9 cellular contexts compared by ENCODE assay signal in the genomic region with DNA sequence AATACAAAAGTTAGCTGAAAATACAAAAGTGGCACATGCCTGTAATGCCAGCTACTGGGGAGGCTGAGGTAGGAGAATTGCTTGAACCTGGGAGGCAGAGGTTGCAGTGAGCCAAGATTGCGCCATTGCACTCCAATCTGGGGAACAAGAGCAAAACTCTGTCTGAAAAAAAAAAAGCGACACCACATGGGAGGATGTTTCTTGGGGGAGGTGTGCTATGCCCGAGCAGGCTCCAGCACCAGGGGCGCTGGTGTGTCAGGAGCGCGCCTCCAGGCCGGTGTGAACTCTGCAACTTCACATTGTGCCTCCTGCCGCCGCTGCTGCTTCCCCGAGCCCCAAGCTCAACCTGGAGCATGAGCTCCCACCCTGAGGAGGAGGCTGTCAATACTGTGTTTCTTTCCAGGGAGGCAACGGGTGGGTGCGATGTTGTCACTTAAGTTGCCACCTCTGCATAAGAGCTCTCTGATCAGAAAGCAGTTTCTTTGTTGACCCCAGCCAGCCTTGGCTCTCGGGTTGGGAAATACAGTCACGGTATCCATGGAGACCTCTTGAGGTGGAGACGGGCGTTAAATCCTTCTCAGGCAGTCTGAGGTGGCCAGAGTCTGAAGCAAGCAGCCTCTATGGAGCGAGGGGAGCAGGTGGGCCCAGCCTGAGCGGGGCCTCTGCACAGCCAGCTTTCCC. TPM values are rescaled to one million over a fixed set of nuclear protein-coding genes. Genes with fewer than 3 reads are reported as not detected.
DNase-seq lines count a peak whose midpoint lies in the region; ATAC-seq and TF ChIP-seq lines count a peak whose summit lies in the region.
"Had no signal": no experiment of that assay in that cellular context is flagged by ENCODE, and none has a peak within 500 bp of the region (broad histone marks: within the 10 kb centered on the region; RNA-seq: fewer than 3 reads in every experiment).

No MANE protein-coding gene starts in this region.

- H3K36me3 ChIP-seq in HEK293 (ENCODE audit: control insufficient read depth in 2 of 2, insufficient read depth in 1 of 2, low read length in 2 of 2) (peaks cover 0 to 34% of the 10 kb centered on the region in 2 experiments; a peak in 1 of 3 replicates), OCI-LY7 (ENCODE audit: insufficient read depth, low read length) (peaks cover 32% of the 10 kb centered on the region; the same call in 1 of the 2 replicates)
- H3K36me3 ChIP-seq in naive thymus-derived CD4-positive, alpha-beta T cell (ENCODE audit: control insufficient read depth in 2 of 3, insufficient read depth in 3 of 3, low read length in 3 of 3): peaks cover 34 to 93% (median 34%) of the 10 kb centered on the region in 3 experiments

- intact Hi-C loops in OCI-LY7 (cut with micrococcal nuclease; ENCODE audit: unreplicated experiment): no loop called here
- intact Hi-C loops in naive thymus-derived CD4-positive, alpha-beta T cell (cut with micrococcal nuclease): no loop called here

- H3K9me3 ChIP-seq in HEK293 (ENCODE audit: control insufficient read depth, insufficient read depth, low read depth, low read length) (no peaks in the 10 kb centered on the region), OCI-LY7 (ENCODE audit: low read length) (no peaks in the 10 kb centered on the region)
- H3K9me3 ChIP-seq in naive thymus-derived CD4-positive, alpha-beta T cell (ENCODE audit: control insufficient read depth in 2 of 3, low read length in 3 of 3): no peaks in the 10 kb centered on the region

- H3K4me3 ChIP-seq in HEK293 (ENCODE audit: low read depth, low read length) (no peak overlapping the region), OCI-LY7 (ENCODE audit: low read depth, low read length, poor library complexity, severe bottlenecking) (no peak overlapping the region)
- no peak overlapping the region for H3K4me3 ChIP-seq in naive thymus-derived CD4-positive, alpha-beta T cell (ENCODE audit: low read length)

- no peak overlapping the region for H2AFZ ChIP-seq in OCI-LY7 (ENCODE audit: low read length)

- no peaks in the 10 kb centered on the region for H3K9me2 ChIP-seq in OCI-LY7 (ENCODE audit: insufficient read depth, low read length)

- CTCF ChIA-PET in HEK293 (lab: Yijun Ruan, JAX): interaction anchor here (0.7 to 1.5 kb wide), 2 partner anchors 15 to 20 kb away, joined by 7 read pairs; no protein-coding TSS in a partner anchor
- CTCF ChIA-PET in OCI-LY7 (lab: Charles Lee; ENCODE audit: unreplicated experiment): interaction anchor here (0.7 kb wide), 1 partner anchor 20 kb away, joined by 4 read pairs; no protein-coding TSS in a partner anchor
- CTCF ChIA-PET in naive thymus-derived CD4-positive, alpha-beta T cell (lab: Charles Lee): interaction anchor here (0.6 kb wide), 2 partner anchors 16 to 87 kb away, joined by 3 to 4 read pairs; no protein-coding TSS in a partner anchor
- CTCF ChIA-PET in activated CD8-positive, alpha-beta memory T cell treated with anti-CD3 and anti-CD28 coated beads, Interleukin-2, amount 10 ng/mL, durations not matched to agents 7 days and 5 days (lab: Charles Lee): interaction anchor here (0.8 to 1.2 kb wide), 2 partner anchors 15 to 47 kb away, joined by 3 read pairs; no protein-coding TSS in a partner anchor

- no peak overlapping the region for H3K27ac ChIP-seq in HEK293 (ENCODE audit: extremely low read depth, low read depth, low read length)
- H3K27ac ChIP-seq in OCI-LY7 (ENCODE audit: low read depth, low read length, poor library complexity, severe bottlenecking): no peak overlapping the region
- no peak overlapping the region for H3K27ac ChIP-seq in naive thymus-derived CD4-positive, alpha-beta T cell (ENCODE audit: low read depth, low read length)
- H3K27ac ChIP-seq: RWPE1 had no signal

- H3K27me3 Mint-ChIP-seq in naive thymus-derived CD4-positive, alpha-beta T cell: no peaks in the 10 kb centered on the region
- H3K27me3 Mint-ChIP-seq in activated CD8-positive, alpha-beta memory T cell treated with anti-CD3 and anti-CD28 coated beads, Interleukin-2, amount 10 ng/mL, durations not matched to agents 7 days and 5 days: no peaks in the 10 kb centered on the region

- no peak overlapping the region for H3K4me2 ChIP-seq in OCI-LY7 (ENCODE audit: low read length)

- peak overlapping the region in 1 of 10 donors; percentile 21 for H3K4me3 Mint-ChIP-seq in naive thymus-derived CD4-positive, alpha-beta T cell
- H3K4me3 Mint-ChIP-seq in activated CD8-positive, alpha-beta memory T cell treated with anti-CD3 and anti-CD28 coated beads, Interleukin-2, amount 10 ng/mL, durations not matched to agents 7 days and 5 days: no peak overlapping the region

- H3K9me3 Mint-ChIP-seq in naive thymus-derived CD4-positive, alpha-beta T cell: peaks cover 0 to 2% (median 0%) of the 10 kb centered on the region in 11 donors
- H3K9me3 Mint-ChIP-seq in activated CD8-positive, alpha-beta memory T cell treated with anti-CD3 and anti-CD28 coated beads, Interleukin-2, amount 10 ng/mL, durations not matched to agents 7 days and 5 days (ENCODE audit: low read depth): no peaks in the 10 kb centered on the region

- ATAC-seq in naive thymus-derived CD4-positive, alpha-beta T cell: no peak
- ATAC-seq in activated CD8-positive, alpha-beta memory T cell treated with anti-CD3 and anti-CD28 coated beads, Interleukin-2, amount 10 ng/mL, durations not matched to agents 7 days and 5 days: no peak
- ATAC-seq in GM19463 (IDR thresholded peaks at IDR 0.05; ENCODE audit: unreplicated experiment): no peak

- no peaks in the 10 kb centered on the region for H3K4me1 ChIP-seq in HEK293 (ENCODE audit: control insufficient read depth, insufficient read depth, low read length)
- H3K4me1 ChIP-seq in OCI-LY7 (ENCODE audit: insufficient read depth, low read length, poor library complexity, severe bottlenecking): no peaks in the 10 kb centered on the region
- H3K4me1 ChIP-seq in naive thymus-derived CD4-positive, alpha-beta T cell (ENCODE audit: control insufficient read depth in 2 of 2, insufficient read depth in 2 of 2, low read length in 2 of 2): no peaks in the 10 kb centered on the region

- DNase-seq in OCI-LY7 (ENCODE audit: low spot score) (no peak), ecto neural progenitor cell (ENCODE audit: low spot score) (peak; percentile 77), NCI-H1930 (lab: John Stamatoyannopoulos, UW) (no peak), HK-2 (ENCODE audit: unreplicated experiment) (no peak)
- DNase-seq in naive thymus-derived CD4-positive, alpha-beta T cell: no peak
- no peak for DNase-seq in activated CD8-positive, alpha-beta memory T cell treated with anti-CD3 and anti-CD28 coated beads, Interleukin-2, amount 10 ng/mL, durations not matched to agents 7 days and 5 days

- peaks cover 0 to 17% (median 8%) of the 10 kb centered on the region in 7 donors for H3K4me1 Mint-ChIP-seq in naive thymus-derived CD4-positive, alpha-beta T cell
- peaks cover 5% of the 10 kb centered on the region for H3K4me1 Mint-ChIP-seq in activated CD8-positive, alpha-beta memory T cell treated with anti-CD3 and anti-CD28 coated beads, Interleukin-2, amount 10 ng/mL, durations not matched to agents 7 days and 5 days

- H4K20me1 ChIP-seq in OCI-LY7 (ENCODE audit: insufficient read depth, low read length): no peaks in the 10 kb centered on the region

- H3K27me3 ChIP-seq in naive thymus-derived CD4-positive, alpha-beta T cell (ENCODE audit: control insufficient read depth in 2 of 2, insufficient read depth in 2 of 2, low read length in 2 of 2): no peaks in the 10 kb centered on the region

- POLR2A ChIA-PET in HEK293 (lab: Yijun Ruan, JAX): no interaction called here
- POLR2A ChIA-PET in OCI-LY7 (lab: Charles Lee): no interaction called here
- POLR2A ChIA-PET in naive thymus-derived CD4-positive, alpha-beta T cell (lab: Charles Lee): interaction anchor here (0.8 kb wide), 1 partner anchor 8 kb away, joined by 3 read pairs; no protein-coding TSS in a partner anchor

- peak overlapping the region in 7 of 9 donors; percentile 43 to 74 (median 63) for H3K27ac Mint-ChIP-seq in naive thymus-derived CD4-positive, alpha-beta T cell
- H3K27ac Mint-ChIP-seq in activated CD8-positive, alpha-beta memory T cell treated with anti-CD3 and anti-CD28 coated beads, Interleukin-2, amount 10 ng/mL, durations not matched to agents 7 days and 5 days: no peak overlapping the region

- H3K36me3 Mint-ChIP-seq in naive thymus-derived CD4-positive, alpha-beta T cell: peaks cover 3 to 41% (median 19%) of the 10 kb centered on the region in 5 donors
- peaks cover 48% of the 10 kb centered on the region for H3K36me3 Mint-ChIP-seq in activated CD8-positive, alpha-beta memory T cell treated with anti-CD3 and anti-CD28 coated beads, Interleukin-2, amount 10 ng/mL, durations not matched to agents 7 days and 5 days

- no peaks in the 10 kb centered on the region for H3K79me2 ChIP-seq in OCI-LY7 (ENCODE audit: insufficient read depth, low read depth, low read length)

- TSS peak; percentile 38 for BruUV-seq in OCI-LY7 (replicated peaks; lab: Mats Ljungman, UMichigan)

- TF ChIP-seq CTCF in HEK293 (tag by site-specific recombination; IDR thresholded peaks at IDR 0.05) (peak; percentile 30; the same call in 1 of the 2 replicates), OCI-LY7 (conservative IDR thresholded peaks at IDR 0.05; ENCODE audit: low read length) (peak; percentile 44)

TF ChIP-seq in HEK293, 187 proteins besides CTCF, POLR2A, EP300 and RAD21 (continues in another document):
- TF ChIP-seq, protein P1, sequence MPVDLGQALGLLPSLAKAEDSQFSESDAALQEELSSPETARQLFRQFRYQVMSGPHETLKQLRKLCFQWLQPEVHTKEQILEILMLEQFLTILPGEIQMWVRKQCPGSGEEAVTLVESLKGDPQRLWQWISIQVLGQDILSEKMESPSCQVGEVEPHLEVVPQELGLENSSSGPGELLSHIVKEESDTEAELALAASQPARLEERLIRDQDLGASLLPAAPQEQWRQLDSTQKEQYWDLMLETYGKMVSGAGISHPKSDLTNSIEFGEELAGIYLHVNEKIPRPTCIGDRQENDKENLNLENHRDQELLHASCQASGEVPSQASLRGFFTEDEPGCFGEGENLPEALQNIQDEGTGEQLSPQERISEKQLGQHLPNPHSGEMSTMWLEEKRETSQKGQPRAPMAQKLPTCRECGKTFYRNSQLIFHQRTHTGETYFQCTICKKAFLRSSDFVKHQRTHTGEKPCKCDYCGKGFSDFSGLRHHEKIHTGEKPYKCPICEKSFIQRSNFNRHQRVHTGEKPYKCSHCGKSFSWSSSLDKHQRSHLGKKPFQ (tag by site-specific recombination; IDR thresholded peaks at IDR 0.05): peak; percentile 44; the same call in 1 of the 2 replicates

RNA-seq across cellular contexts. Expression of a gene that starts 18.9 kb away (rescaled TPM):
- total RNA-seq in OCI-LY7 (2014; rRNA removed; shearing (Covaris generic)): 2.0 and 8.3 TPM in 2 replicates
- total RNA-seq in OCI-LY7 (2022): 12.2 and 14.6 TPM in 2 replicates
- total RNA-seq in naive thymus-derived CD4-positive, alpha-beta T cell: 1 to 10 TPM in 1 of 5 experiments, under 1 TPM in 3, not detected in 1; 0.19 to 1.0 (median 0.32) TPM
- polyA plus RNA-seq in naive thymus-derived CD4-positive, alpha-beta T cell: 1 to 10 TPM in 1 of 2 donors, under 1 TPM in 1; 0.51 to 1.0 TPM
- not detected for total RNA-seq in activated CD8-positive, alpha-beta memory T cell treated with anti-CD3 and anti-CD28 coated beads, Interleukin-2, amount 10 ng/mL, durations not matched to agents 7 days and 5 days
